Comparison of ENCODE assay signal across 9 cellular contexts in the genomic region with DNA sequence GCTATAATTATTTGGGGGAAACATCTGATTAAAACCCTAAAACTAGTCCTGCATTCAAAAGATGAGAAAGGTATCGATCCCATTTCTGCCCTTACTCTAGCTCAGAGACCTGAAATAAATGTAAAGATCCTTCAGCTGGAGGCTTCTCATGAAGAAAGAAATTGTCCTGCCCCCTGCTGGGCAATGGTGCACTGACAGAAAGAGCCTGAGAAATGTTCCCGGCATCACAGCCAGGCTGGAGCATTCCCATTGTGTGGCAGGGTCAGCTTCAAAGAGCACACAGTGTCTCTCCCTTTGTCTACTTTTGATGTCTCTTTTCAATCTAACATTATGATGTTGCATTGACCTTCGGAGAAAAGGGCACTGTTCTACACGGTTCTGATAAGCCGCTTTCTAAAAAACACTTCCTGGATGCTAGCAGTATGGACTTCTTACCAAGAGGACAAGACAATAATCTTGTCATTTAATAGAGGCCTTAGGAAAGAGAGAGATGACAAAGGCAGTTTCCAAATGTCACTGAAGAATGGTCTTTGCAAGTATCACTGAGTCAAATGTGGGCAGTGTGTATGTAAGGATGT.
DNase-seq lines count a peak whose midpoint lies in the region; FAIRE-seq and TF ChIP-seq lines count a peak whose summit lies in the region.
"Had no signal": no experiment of that assay in that cellular context is flagged by ENCODE, and none has a peak within 500 bp of the region (broad histone marks: within the 10 kb centered on the region; RNA-seq: fewer than 3 reads in every experiment).

No MANE protein-coding gene starts in this region.

- H3K4me3 ChIP-seq in bronchial epithelial cell (ENCODE audit: low read depth, low read length), result no peak overlapping the region

- no peaks in the 10 kb centered on the region for H3K27me3 ChIP-seq in bronchial epithelial cell (ENCODE audit: control insufficient read depth, insufficient read depth, low read length)

- peak; percentile 27 for DNase-seq in stimulated activated CD4-positive, alpha-beta T cell treated with anti-CD3 and anti-CD28 coated beads, Interleukin-15, amount 100 ng/mL, for 24 hours
- DNase-seq in stimulated activated CD4-positive, alpha-beta T cell treated with anti-CD3 and anti-CD28 coated beads, Interleukin-4, amount 100 ng/mL, for 4 hours, result no peak
- peak; percentile 39 for DNase-seq in LHCN-M2 (ENCODE audit: low read depth)
- peak; percentile 35 for DNase-seq in bronchial epithelial cell (ENCODE audit: low read depth)
- peak; percentile 39 for DNase-seq in kidney tubule cell (ENCODE audit: low spot score)
- DNase-seq in urothelium cell line (ENCODE audit: low spot score), result peak; percentile 56
- DNase-seq in NOMO-1 (lab: John Stamatoyannopoulos, UW; ENCODE audit: unreplicated experiment in 2 of 2), result no peak
- no peak for DNase-seq in SKM-1 treated with dmso at 0.1 percent for 144 hours (lab: John Stamatoyannopoulos, UW; ENCODE audit: unreplicated experiment)

- FAIRE-seq in bronchial epithelial cell (lab: Jason Lieb, UNC), result peak; percentile 60
- FAIRE-seq in urothelium cell line (lab: Jason Lieb, UNC), result no peak
- FAIRE-seq: endometrium had no signal

- TF ChIP-seq CTCF in bronchial epithelial cell (IDR thresholded peaks at IDR 0.05; ENCODE audit: insufficient read depth, low read length, severe bottlenecking), result peak; percentile 76

- no peaks in the 10 kb centered on the region for H3K36me3 ChIP-seq in bronchial epithelial cell (ENCODE audit: control insufficient read depth, insufficient read depth, low read length)

Comparison
In these comparisons a context has a peak if more than half of its experiments do, and no peak if none do; other contexts are left out.
1. DNase-seq: peak in stimulated activated CD4-positive, alpha-beta T cell treated with anti-CD3 and anti-CD28 coated beads, Interleukin-15, amount 100 ng/mL, for 24 hours (single experiment), LHCN-M2 (single experiment), bronchial epithelial cell (single experiment), kidney tubule cell (single experiment) and urothelium cell line (single experiment); none in stimulated activated CD4-positive, alpha-beta T cell treated with anti-CD3 and anti-CD28 coated beads, Interleukin-4, amount 100 ng/mL, for 4 hours (0 of 2), NOMO-1 (0 of 2) and SKM-1 treated with dmso at 0.1 percent for 144 hours (single experiment).